In the genomic region with DNA sequence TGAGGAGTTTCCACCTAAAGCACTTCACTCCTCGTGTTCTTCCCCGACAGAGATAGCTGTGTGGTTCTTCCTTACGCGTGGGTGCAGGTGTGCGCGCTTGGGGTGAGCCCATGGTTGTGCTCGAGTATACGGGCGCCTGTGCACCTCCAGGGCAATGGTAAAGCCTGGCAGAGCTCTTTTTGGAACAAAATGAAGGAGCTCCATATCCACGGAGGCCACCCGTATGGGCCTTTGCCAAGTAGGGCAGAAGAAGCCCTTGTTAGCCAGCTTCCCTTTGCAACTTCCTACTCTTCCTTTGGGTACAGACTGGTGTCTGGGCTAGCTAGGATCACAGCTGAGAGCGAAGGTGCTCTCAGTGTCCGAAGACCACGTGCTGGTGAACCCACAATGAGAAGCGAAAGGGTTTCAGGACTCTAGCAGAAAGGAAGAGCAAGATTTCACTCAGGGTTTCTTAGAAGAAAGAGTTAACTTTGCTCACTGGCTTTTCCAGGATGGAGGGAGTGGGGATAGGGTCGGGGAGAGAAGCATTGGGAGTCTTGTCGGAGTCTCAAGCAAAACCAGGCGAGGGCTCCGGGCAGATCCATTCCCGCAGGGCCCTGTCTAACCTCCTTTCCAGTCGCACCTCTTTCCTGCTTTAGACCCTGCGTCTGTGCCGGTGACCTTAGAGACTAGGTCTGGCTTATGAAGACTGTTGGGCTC, we compare ENCODE assay signal across 8 cellular contexts. TPM values are rescaled to one million over a fixed set of nuclear protein-coding genes. Genes with fewer than 3 reads are reported as not detected.
DNase-seq lines count a peak whose midpoint lies in the region; ATAC-seq and TF ChIP-seq lines count a peak whose summit lies in the region.

No MANE protein-coding gene starts in this region.

- H3K4me2 ChIP-seq in GM23248 (ENCODE audit: unreplicated experiment) (peak overlapping the region; percentile 91), neural cell (ENCODE audit: low read length) (peak overlapping the region; percentile 81), PC-3 (ENCODE audit: low read length) (no peak overlapping the region)

- no TSS peak for BruUV-seq in PC-3 (replicated peaks; lab: Mats Ljungman, UMichigan)

- CTCF ChIA-PET in PC-3 (lab: Charles Lee), result no interaction called here

- TF ChIP-seq EP300 in neural cell (conservative IDR thresholded peaks at IDR 0.05; ENCODE audit: poor library complexity, severe bottlenecking), result no peak

- H3K4me3 ChIP-seq in GM23248 (peak overlapping the region; percentile 80), esophagus (ENCODE audit: low read depth in 1 of 2, low read length in 2 of 2) (peak overlapping the region; percentile 20 to 53), neural cell (ENCODE audit: low read length) (peak overlapping the region; percentile 84), PC-3 (ENCODE audit: low read length) (no peak overlapping the region)

- H3K9ac ChIP-seq in GM23248 (peak overlapping the region; percentile 76), neural cell (ENCODE audit: low read length) (peak overlapping the region; percentile 73), PC-3 (ENCODE audit: low read length) (no peak overlapping the region)

- H3K27me3 ChIP-seq in GM23248 (replicated peaks; ENCODE audit: insufficient read depth), result peaks cover 11% of the 10 kb centered on the region; the same call in 1 of the 2 replicates
- H3K27me3 ChIP-seq in esophagus (ENCODE audit: control insufficient read depth in 1 of 2, insufficient read depth in 2 of 2, low read length in 2 of 2), result peaks cover 6 to 20% of the 10 kb centered on the region in 2 donors
- peaks cover 53% of the 10 kb centered on the region for H3K27me3 ChIP-seq in neural cell (ENCODE audit: insufficient read depth, low read depth, low read length)
- peaks cover 72% of the 10 kb centered on the region for H3K27me3 ChIP-seq in PC-3 (ENCODE audit: low read length)

- no peak for ATAC-seq in HG03571 (IDR thresholded peaks at IDR 0.05; ENCODE audit: unreplicated experiment)
- ATAC-seq in GM21367 (IDR thresholded peaks at IDR 0.05; ENCODE audit: unreplicated experiment), result no peak
- ATAC-seq in HG02884 (IDR thresholded peaks at IDR 0.05; ENCODE audit: unreplicated experiment), result no peak
- no peak for ATAC-seq in PC-3

- H2AFZ ChIP-seq in GM23248, result peak overlapping the region; percentile 98
- peak overlapping the region; percentile 58 for H2AFZ ChIP-seq in neural cell (ENCODE audit: low read depth, low read length)
- H2AFZ ChIP-seq in PC-3 (ENCODE audit: low read length), result no peak overlapping the region

- H3K4me1 ChIP-seq in GM23248 (ENCODE audit: insufficient read depth), result peaks cover 24% of the 10 kb centered on the region
- H3K4me1 ChIP-seq in esophagus (ENCODE audit: control insufficient read depth in 2 of 2, insufficient read depth in 2 of 2, low read length in 1 of 2), result peaks cover 0 to 9% of the 10 kb centered on the region in 2 donors
- H3K4me1 ChIP-seq in PC-3 (ENCODE audit: insufficient read depth, low read length), result no peaks in the 10 kb centered on the region

- POLR2A ChIA-PET in PC-3 (lab: Charles Lee; ENCODE audit: unreplicated experiment), result no interaction called here

- H3K27ac ChIP-seq in GM23248 (peak overlapping the region; percentile 52), esophagus (ENCODE audit: low read depth in 2 of 2, low read length in 1 of 2) (peak overlapping the region; percentile 22 to 27), neural cell (ENCODE audit: low read length) (peak overlapping the region; percentile 32), PC-3 (ENCODE audit: low read length) (no peak overlapping the region)

- H3F3A ChIP-seq in GM23248 (ENCODE audit: insufficient read depth) (peaks cover 2% of the 10 kb centered on the region; the same call in 1 of the 2 replicates), neural cell (ENCODE audit: insufficient read depth, low read length, poor library complexity, severe bottlenecking) (peaks cover 5% of the 10 kb centered on the region), PC-3 (ENCODE audit: low read length, unreplicated experiment) (no peaks in the 10 kb centered on the region)

- TF ChIP-seq CTCF in neural cell (IDR thresholded peaks at IDR 0.05; ENCODE audit: poor library complexity, severe bottlenecking), result no peak
- TF ChIP-seq CTCF in PC-3 (conservative IDR thresholded peaks at IDR 0.05; ENCODE audit: low read depth, low read length), result no peak

- TF ChIP-seq RAD21 in neural cell (conservative IDR thresholded peaks at IDR 0.05), result no peak

- H3K9me3 ChIP-seq in GM23248 (ENCODE audit: low read depth) (no peaks in the 10 kb centered on the region), esophagus (ENCODE audit: control insufficient read depth in 2 of 2, insufficient read depth in 1 of 2, low read depth in 1 of 2, low read length in 1 of 2) (peaks cover 0 to 3% of the 10 kb centered on the region in 2 donors), neural cell (ENCODE audit: low read length) (no peaks in the 10 kb centered on the region), PC-3 (ENCODE audit: low read length) (no peaks in the 10 kb centered on the region)

- H3K9me2 ChIP-seq in GM23248 (ENCODE audit: insufficient read depth) (no peaks in the 10 kb centered on the region), neural cell (ENCODE audit: insufficient read depth, low read length) (no peaks in the 10 kb centered on the region), PC-3 (replicated peaks; ENCODE audit: low read length) (no peaks in the 10 kb centered on the region)

- WGBS in GM23248 (ENCODE audit: low coverage in 1 of 2, low lambda C conversion rate in 2 of 2, missing lambda C conversion rate in 2 of 2), 2 experiments, result 1 to 2% methylated on average over 23 of the region's 23 CpGs
- WGBS in esophagus, 2 donors, result 7 to 8% methylated on average over 23 of the region's 23 CpGs

- intact Hi-C loops in PC-3 (cut with micrococcal nuclease), result loop anchor here (5.0 kb wide), 1 partner anchor 662 kb away; no protein-coding TSS in a partner anchor

- in situ Hi-C loops in GM23248 (cut with MboI), result no loop called here

- H4K20me1 ChIP-seq in GM23248 (ENCODE audit: insufficient read depth) (no peaks in the 10 kb centered on the region), neural cell (ENCODE audit: insufficient read depth) (no peaks in the 10 kb centered on the region), PC-3 (ENCODE audit: low read length) (no peaks in the 10 kb centered on the region)

- H3K79me2 ChIP-seq in GM23248 (ENCODE audit: insufficient read depth) (no peaks in the 10 kb centered on the region), neural cell (replicated peaks; ENCODE audit: insufficient read depth, low read length) (peaks cover 3% of the 10 kb centered on the region), PC-3 (ENCODE audit: low read length) (no peaks in the 10 kb centered on the region)

- H3K36me3 ChIP-seq in GM23248 (ENCODE audit: low read depth) (no peaks in the 10 kb centered on the region), esophagus (ENCODE audit: control insufficient read depth in 2 of 2, insufficient read depth in 2 of 2, low read length in 1 of 2) (no peaks in the 10 kb centered on the region), neural cell (ENCODE audit: insufficient read depth, low read length) (no peaks in the 10 kb centered on the region), PC-3 (ENCODE audit: low read depth, low read length) (no peaks in the 10 kb centered on the region)

- DNase-seq in GM23248 (peak; percentile 55), NCI-H510A treated with DMSO at 0.1 percent for 48 hours (lab: John Stamatoyannopoulos, UW) (peak; percentile 81), PC-3 (no peak)

TF ChIP-seq in neural cell, 6 proteins besides CTCF, POLR2A, EP300 and RAD21:
- TF ChIP-seq, protein P1, sequence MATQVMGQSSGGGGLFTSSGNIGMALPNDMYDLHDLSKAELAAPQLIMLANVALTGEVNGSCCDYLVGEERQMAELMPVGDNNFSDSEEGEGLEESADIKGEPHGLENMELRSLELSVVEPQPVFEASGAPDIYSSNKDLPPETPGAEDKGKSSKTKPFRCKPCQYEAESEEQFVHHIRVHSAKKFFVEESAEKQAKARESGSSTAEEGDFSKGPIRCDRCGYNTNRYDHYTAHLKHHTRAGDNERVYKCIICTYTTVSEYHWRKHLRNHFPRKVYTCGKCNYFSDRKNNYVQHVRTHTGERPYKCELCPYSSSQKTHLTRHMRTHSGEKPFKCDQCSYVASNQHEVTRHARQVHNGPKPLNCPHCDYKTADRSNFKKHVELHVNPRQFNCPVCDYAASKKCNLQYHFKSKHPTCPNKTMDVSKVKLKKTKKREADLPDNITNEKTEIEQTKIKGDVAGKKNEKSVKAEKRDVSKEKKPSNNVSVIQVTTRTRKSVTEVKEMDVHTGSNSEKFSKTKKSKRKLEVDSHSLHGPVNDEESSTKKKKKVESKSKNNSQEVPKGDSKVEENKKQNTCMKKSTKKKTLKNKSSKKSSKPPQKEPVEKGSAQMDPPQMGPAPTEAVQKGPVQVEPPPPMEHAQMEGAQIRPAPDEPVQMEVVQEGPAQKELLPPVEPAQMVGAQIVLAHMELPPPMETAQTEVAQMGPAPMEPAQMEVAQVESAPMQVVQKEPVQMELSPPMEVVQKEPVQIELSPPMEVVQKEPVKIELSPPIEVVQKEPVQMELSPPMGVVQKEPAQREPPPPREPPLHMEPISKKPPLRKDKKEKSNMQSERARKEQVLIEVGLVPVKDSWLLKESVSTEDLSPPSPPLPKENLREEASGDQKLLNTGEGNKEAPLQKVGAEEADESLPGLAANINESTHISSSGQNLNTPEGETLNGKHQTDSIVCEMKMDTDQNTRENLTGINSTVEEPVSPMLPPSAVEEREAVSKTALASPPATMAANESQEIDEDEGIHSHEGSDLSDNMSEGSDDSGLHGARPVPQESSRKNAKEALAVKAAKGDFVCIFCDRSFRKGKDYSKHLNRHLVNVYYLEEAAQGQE (IDR thresholded peaks at IDR 0.05; ENCODE audit: borderline replicate concordance), result no peak
- TF ChIP-seq TAF1 (IDR thresholded peaks at IDR 0.05; ENCODE audit: low read depth) (no peak), EZH2 (IDR thresholded peaks at IDR 0.05; ENCODE audit: borderline replicate concordance, insufficient read depth, low read length, poor library complexity, severe bottlenecking) (no peak), POLR2AphosphoS5 (IDR thresholded peaks at IDR 0.05) (no peak), MXI1 (conservative IDR thresholded peaks at IDR 0.05; ENCODE audit: poor library complexity, severe bottlenecking) (no peak), SMC3 (conservative IDR thresholded peaks at IDR 0.05; ENCODE audit: poor library complexity) (no peak)
TF ChIP-seq in neural cell: peak in this region for 0.

RNA-seq across cellular contexts. Expression of a gene that starts 1.0 kb away (rescaled TPM):
- 0.54 and 2.1 TPM in 2 replicates for total RNA-seq in GM23248 (2014; rRNA removed; shearing (Covaris generic))
- polyA plus RNA-seq in GM23248 (2016; fragmentation: Nextera tagmentation; extraction: Ambion mirVana), result 0.43 and 0.54 TPM in 2 replicates
- under 1 TPM; 0.14 to 0.24 TPM for polyA plus RNA-seq in esophagus
- 21.8 and 24.5 TPM in 2 replicates for polyA plus RNA-seq in neural cell
- polyA minus RNA-seq in neural cell, result 90.3 and 106 TPM in 2 replicates
- total RNA-seq in PC-3 (2014; rRNA removed), result not detected in 2 replicates

Comparison
In these comparisons a context has a peak if more than half of its experiments do, and no peak if none do; other contexts are left out.
1. RNA of a gene that starts 1.0 kb away (polyA plus RNA-seq): 21.8 to 24.5 TPM in neural cell; 0.43 to 0.54 TPM in GM23248 and 0.14 to 0.24 TPM in esophagus; every median in the first group is over 10 times any median in the second.